In the genomic region with DNA sequence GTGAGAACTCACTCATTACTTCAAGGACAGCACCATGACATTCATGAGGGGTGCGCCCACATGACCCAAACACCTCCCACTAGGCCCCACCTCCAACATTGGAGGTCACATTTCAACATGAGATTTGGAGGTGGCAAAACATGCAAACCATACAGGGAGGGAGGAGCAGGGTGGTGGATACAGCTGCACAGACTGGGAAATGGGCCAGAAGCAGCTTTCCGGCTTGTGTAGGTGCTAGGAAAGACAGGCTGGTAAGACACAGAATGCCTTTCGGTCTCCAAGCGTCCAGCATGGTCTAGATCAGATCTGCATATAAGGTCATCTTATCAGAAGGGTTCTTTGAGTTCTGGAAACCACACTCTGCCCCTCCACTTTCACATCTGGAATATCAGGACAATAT, we compare ENCODE assay signal across 26 cellular contexts.
"Had no signal": no experiment of that assay in that cellular context is flagged by ENCODE, and none has a peak within 500 bp of the region (broad histone marks: within the 10 kb centered on the region; RNA-seq: fewer than 3 reads in every experiment).

No MANE protein-coding gene starts in this region.

- DNase-seq: activated B cell treated with CpG ODN at 0.5 μM for 24 hours; activated CD4-positive, alpha-beta memory T cell treated with anti-CD3 and anti-CD28 coated beads for 36 hours; activated CD4-positive, alpha-beta T cell treated with anti-CD3 and anti-CD28 coated beads for 4 hours; activated CD4-positive, alpha-beta T cell treated with anti-CD3 and anti-CD28 coated beads, Interleukin-2, amount 10 ng/mL, durations not matched to agents 24 days and 14 days; activated CD4-positive, alpha-beta T cell treated with anti-CD3 and anti-CD28 coated beads, Interleukin-2, amount 50 U/mL, for 1 hour; activated CD4-positive, alpha-beta T cell treated with anti-CD3 and anti-CD28 coated beads, Interleukin-2, amount 50 U/mL, for 4 hours; activated CD4-positive, CD25-positive, alpha-beta regulatory T cell treated with anti-CD3 and anti-CD28 coated beads, Interleukin-2, amount 50 U/mL, for 72 hours; activated CD8-positive, alpha-beta memory T cell treated with anti-CD3 and anti-CD28 coated beads, Interleukin-2, amount 50 U/mL, for 4 hours; activated CD8-positive, alpha-beta T cell treated with anti-CD3 and anti-CD28 coated beads for 36 hours; activated effector memory CD4-positive, alpha-beta T cell treated with Interleukin-2 at 50 U/mL for 16 hours; activated gamma-delta T cell; activated naive CD4-positive, alpha-beta T cell; activated naive CD4-positive, alpha-beta T cell treated with anti-CD3 and anti-CD28 coated beads for 36 hours; activated naive CD4-positive, alpha-beta T cell treated with anti-CD3 and anti-CD28 coated beads, Interleukin-2, amount 50 U/mL, for 16 hours; activated naive CD8-positive, alpha-beta T cell treated with anti-CD3 and anti-CD28 coated beads for 36 hours; activated T-cell treated with anti-CD3 and anti-CD28 coated beads for 4 hours; activated T-cell treated with anti-CD3 and anti-CD28 coated beads, Interleukin-2, amount 50 U/mL, for 1 hour; activated T-cell treated with anti-CD3 and anti-CD28 coated beads, Interleukin-2, amount 50 U/mL, for 48 hours; adrenal gland; amniotic stem cell; aorta; body of pancreas; brain microvascular endothelial cell; central memory CD4-positive, alpha-beta T cell; T-helper 2 cell; T-helper 9 cell had no signal
